1 cellular context compared by ENCODE assay signal in genomic region chr5:78507531-78507930, GRCh38.
TF ChIP-seq lines count a peak whose summit lies in the region.

No MANE protein-coding gene starts in this region.

TF ChIP-seq in WTC11, 78 proteins besides CTCF, POLR2A, EP300 and RAD21:
- no peak for TF ChIP-seq FOXK1 (CRISPR knock-in tag; IDR thresholded peaks at IDR 0.05)
- TF ChIP-seq PREB (CRISPR knock-in tag; IDR thresholded peaks at IDR 0.05; ENCODE audit: borderline replicate concordance): no peak
- no peak for TF ChIP-seq NR2C2 (CRISPR knock-in tag; IDR thresholded peaks at IDR 0.05)
- no peak for TF ChIP-seq SP1 (CRISPR knock-in tag; conservative IDR thresholded peaks at IDR 0.05)
- TF ChIP-seq E2F5 (CRISPR knock-in tag; IDR thresholded peaks at IDR 0.05): no peak
- TF ChIP-seq HMGA2 (CRISPR knock-in tag; IDR thresholded peaks at IDR 0.05): no peak
- TF ChIP-seq E2F4 (CRISPR knock-in tag; IDR thresholded peaks at IDR 0.05; ENCODE audit: borderline replicate concordance, low read depth): no peak
- TF ChIP-seq CREB1 (CRISPR knock-in tag; IDR thresholded peaks at IDR 0.05): no peak
- no peak for TF ChIP-seq FOXP1 (CRISPR knock-in tag; IDR thresholded peaks at IDR 0.05; ENCODE audit: borderline replicate concordance)
- TF ChIP-seq ZNF532 (CRISPR knock-in tag; IDR thresholded peaks at IDR 0.05; ENCODE audit: borderline replicate concordance): no peak
- TF ChIP-seq ZNF671 (CRISPR knock-in tag; IDR thresholded peaks at IDR 0.05): no peak
- TF ChIP-seq SMAD3 (CRISPR knock-in tag; IDR thresholded peaks at IDR 0.05; ENCODE audit: borderline replicate concordance): no peak
- no peak for TF ChIP-seq AFF4 (CRISPR knock-in tag; IDR thresholded peaks at IDR 0.05; ENCODE audit: borderline replicate concordance)
- no peak for TF ChIP-seq NR3C1 (CRISPR knock-in tag; conservative IDR thresholded peaks at IDR 0.05; ENCODE audit: low read depth)
- TF ChIP-seq HMGXB4 (CRISPR knock-in tag; IDR thresholded peaks at IDR 0.05): no peak
- no peak for TF ChIP-seq ARID4B (CRISPR knock-in tag; IDR thresholded peaks at IDR 0.05; ENCODE audit: borderline replicate concordance)
- no peak for TF ChIP-seq ESRRA (CRISPR knock-in tag; IDR thresholded peaks at IDR 0.05; ENCODE audit: borderline replicate concordance)
- no peak for TF ChIP-seq AR (CRISPR knock-in tag; IDR thresholded peaks at IDR 0.05)
- TF ChIP-seq ZNF121 (CRISPR knock-in tag; IDR thresholded peaks at IDR 0.05): no peak
